ENCODE assay signal across 23 cellular contexts in the genomic region with DNA sequence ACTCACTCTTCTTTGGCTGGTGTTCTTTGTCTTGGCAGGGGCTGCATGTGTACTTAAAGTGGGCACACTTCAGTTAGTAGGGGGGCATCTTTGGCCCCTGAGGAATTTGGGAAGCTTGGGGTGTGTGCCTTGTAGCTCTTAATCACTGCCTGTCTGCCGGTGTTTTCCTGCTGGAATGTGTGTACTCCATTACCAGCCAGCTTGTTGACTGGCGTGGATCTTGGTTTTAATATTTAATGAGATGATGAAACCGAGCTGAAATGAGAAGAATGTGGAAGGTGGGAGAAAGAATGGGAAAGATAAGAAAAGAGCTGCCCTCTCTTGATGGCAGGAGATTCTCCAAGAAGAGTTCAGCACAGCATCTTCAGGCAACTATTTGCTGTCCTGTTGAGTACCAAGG.
DNase-seq lines count a peak whose midpoint lies in the region; ATAC-seq and TF ChIP-seq lines count a peak whose summit lies in the region.
"Had no signal": no experiment of that assay in that cellular context is flagged by ENCODE, and none has a peak within 500 bp of the region (broad histone marks: within the 10 kb centered on the region; RNA-seq: fewer than 3 reads in every experiment).

No MANE protein-coding gene starts in this region.

- H3K27me3 Mint-ChIP-seq in activated CD4-positive, alpha-beta T cell treated with anti-CD3 and anti-CD28 coated beads, Interleukin-2, amount 10 ng/mL, durations not matched to agents 24 days and 14 days = no peaks in the 10 kb centered on the region
- no peaks in the 10 kb centered on the region for H3K27me3 Mint-ChIP-seq in endodermal cell (ENCODE audit: insufficient read depth)
- H3K27me3 Mint-ChIP-seq: activated CD4-positive, alpha-beta T cell treated with anti-CD3 and anti-CD28 coated beads, Interleukin-2, amount 10 ng/mL, durations not matched to agents 7 days and 5 days; CD4-positive, alpha-beta memory T cell; IgD-negative memory B cell; stimulated activated naive CD8-positive, alpha-beta T cell treated with anti-CD3 and anti-CD28 coated beads, Interleukin-15, Interleukin-2, amounts not matched to agents 100 ng/mL and 50 ng/mL, for 24 hours had no signal

- H3K27ac Mint-ChIP-seq in activated CD4-positive, alpha-beta T cell treated with anti-CD3 and anti-CD28 coated beads, Interleukin-2, amount 10 ng/mL, durations not matched to agents 24 days and 14 days = no peak overlapping the region
- no peak overlapping the region for H3K27ac Mint-ChIP-seq in endodermal cell
- H3K27ac Mint-ChIP-seq: activated CD4-positive, alpha-beta T cell treated with anti-CD3 and anti-CD28 coated beads, Interleukin-2, amount 10 ng/mL, durations not matched to agents 7 days and 5 days; CD4-positive, alpha-beta memory T cell; IgD-negative memory B cell; mesothelial cell of epicardium; stimulated activated naive CD8-positive, alpha-beta T cell treated with anti-CD3 and anti-CD28 coated beads, Interleukin-15, Interleukin-2, amounts not matched to agents 100 ng/mL and 50 ng/mL, for 24 hours had no signal

- intact Hi-C loops in activated CD4-positive, alpha-beta T cell treated with anti-CD3 and anti-CD28 coated beads, Interleukin-2, amount 10 ng/mL, durations not matched to agents 24 days and 14 days (cut with micrococcal nuclease) = no loop called here

- 69 to 89% methylated on average over 3 of the region's 3 CpGs for WGBS in endodermal cell (ENCODE audit: insufficient coverage in 1 of 2, insufficient read length in 1 of 2), 2 experiments

- TF ChIP-seq CTCF in endodermal cell (conservative IDR thresholded peaks at IDR 0.05) (no peak), retinal pigment epithelial cell (conservative IDR thresholded peaks at IDR 0.05; ENCODE audit: low read depth, low read length) (no peak)

- H3K9me3 ChIP-seq in endodermal cell (ENCODE audit: control insufficient read depth, low read length) = no peaks in the 10 kb centered on the region
- H3K9me3 ChIP-seq: esophagus muscularis mucosa, upper lobe of right lung had no signal

- H3K27ac ChIP-seq in endodermal cell (ENCODE audit: low read depth, low read length) = no peak overlapping the region
- H3K27ac ChIP-seq: esophagus muscularis mucosa, PC-9, upper lobe of right lung had no signal

- no peak overlapping the region for H3K4me3 Mint-ChIP-seq in activated CD4-positive, alpha-beta T cell treated with anti-CD3 and anti-CD28 coated beads, Interleukin-2, amount 10 ng/mL, durations not matched to agents 24 days and 14 days
- no peak overlapping the region for H3K4me3 Mint-ChIP-seq in endodermal cell
- H3K4me3 Mint-ChIP-seq: activated CD4-positive, alpha-beta T cell treated with anti-CD3 and anti-CD28 coated beads, Interleukin-2, amount 10 ng/mL, durations not matched to agents 7 days and 5 days; brain; CD4-positive, alpha-beta memory T cell; IgD-negative memory B cell; mesothelial cell of epicardium; stimulated activated naive CD8-positive, alpha-beta T cell treated with anti-CD3 and anti-CD28 coated beads, Interleukin-15, Interleukin-2, amounts not matched to agents 100 ng/mL and 50 ng/mL, for 24 hours had no signal

- H3K9ac ChIP-seq in endodermal cell (ENCODE audit: extremely low read depth, low read length, poor library complexity, severe bottlenecking) = no peak overlapping the region

- H3K4me3 ChIP-seq in endodermal cell (ENCODE audit: low read length) (no peak overlapping the region), retinal pigment epithelial cell (ENCODE audit: low read length) (no peak overlapping the region)
- H3K4me3 ChIP-seq: esophagus muscularis mucosa, PC-9, upper lobe of right lung had no signal

- no peak for ATAC-seq in GM18517 (IDR thresholded peaks at IDR 0.05; ENCODE audit: unreplicated experiment)
- ATAC-seq: upper lobe of right lung had no signal

- H3K36me3 ChIP-seq in endodermal cell (ENCODE audit: control insufficient read depth, insufficient read depth, low read length) = no peaks in the 10 kb centered on the region
- H3K36me3 ChIP-seq: esophagus muscularis mucosa, upper lobe of right lung had no signal

- peak; percentile 40 for DNase-seq in activated CD4-positive, alpha-beta T cell treated with anti-CD3 and anti-CD28 coated beads, Interleukin-2, amount 10 ng/mL, durations not matched to agents 24 days and 14 days
- DNase-seq in activated CD4-positive, alpha-beta T cell treated with anti-CD3 and anti-CD28 coated beads, Interleukin-2, amount 50 U/mL, for 1 hour = no peak
- DNase-seq in NCI-H460 (ENCODE audit: extremely low read depth, low read depth) = peak; percentile 74
- peak; percentile 27 for DNase-seq in endodermal cell
- DNase-seq in retinal pigment epithelial cell (ENCODE audit: low read depth) = peak; percentile 47
- DNase-seq in HPDE6-E6E7 (ENCODE audit: extremely low spot score) = no peak
- DNase-seq in medulla oblongata (ENCODE audit: extremely low spot score) = no peak
- DNase-seq: activated CD4-positive, alpha-beta T cell treated with anti-CD3 and anti-CD28 coated beads, Interleukin-2, amount 10 ng/mL, durations not matched to agents 7 days and 5 days; activated naive CD4-positive, alpha-beta T cell treated with anti-CD3 and anti-CD28 coated beads, Interleukin-2, amount 50 U/mL, for 16 hours; CD4-positive, alpha-beta memory T cell; kidney; NCI-H187 treated with DMSO at 0.1 percent for 48 hours; NCI-H510A treated with DMSO at 0.1 percent for 48 hours; PC-9; retina; stimulated activated CD4-positive, alpha-beta T cell treated with anti-CD3 and anti-CD28 coated beads, Interleukin-15, amount 100 ng/mL, for 24 hours; upper lobe of right lung had no signal

- peaks cover 5% of the 10 kb centered on the region for H3K4me1 ChIP-seq in endodermal cell (ENCODE audit: control insufficient read depth, insufficient read depth, low read length)
- H3K4me1 ChIP-seq: esophagus muscularis mucosa, upper lobe of right lung had no signal

- no peaks in the 10 kb centered on the region for H3K27me3 ChIP-seq in endodermal cell (ENCODE audit: control insufficient read depth, insufficient read depth, low read length, poor library complexity, severe bottlenecking)
- H3K27me3 ChIP-seq: esophagus muscularis mucosa, upper lobe of right lung had no signal

- peaks cover 43% of the 10 kb centered on the region for H3K36me3 Mint-ChIP-seq in activated CD4-positive, alpha-beta T cell treated with anti-CD3 and anti-CD28 coated beads, Interleukin-2, amount 10 ng/mL, durations not matched to agents 24 days and 14 days (ENCODE audit: low read depth)
- H3K36me3 Mint-ChIP-seq in endodermal cell (ENCODE audit: low read depth) = no peaks in the 10 kb centered on the region
- H3K36me3 Mint-ChIP-seq: brain, mesothelial cell of epicardium had no signal

- no peaks in the 10 kb centered on the region for H3K9me3 Mint-ChIP-seq in activated CD4-positive, alpha-beta T cell treated with anti-CD3 and anti-CD28 coated beads, Interleukin-2, amount 10 ng/mL, durations not matched to agents 24 days and 14 days
- no peaks in the 10 kb centered on the region for H3K9me3 Mint-ChIP-seq in endodermal cell
- H3K9me3 Mint-ChIP-seq: activated CD4-positive, alpha-beta T cell treated with anti-CD3 and anti-CD28 coated beads, Interleukin-2, amount 10 ng/mL, durations not matched to agents 7 days and 5 days; IgD-negative memory B cell; mesothelial cell of epicardium; stimulated activated naive CD8-positive, alpha-beta T cell treated with anti-CD3 and anti-CD28 coated beads, Interleukin-15, Interleukin-2, amounts not matched to agents 100 ng/mL and 50 ng/mL, for 24 hours had no signal

- peaks cover 8% of the 10 kb centered on the region for H3K4me1 Mint-ChIP-seq in activated CD4-positive, alpha-beta T cell treated with anti-CD3 and anti-CD28 coated beads, Interleukin-2, amount 10 ng/mL, durations not matched to agents 24 days and 14 days
- peaks cover 43% of the 10 kb centered on the region for H3K4me1 Mint-ChIP-seq in endodermal cell

Comparison
In these comparisons a context has a peak if more than half of its experiments do, and no peak if none do; other contexts are left out.
1. DNase-seq: peak in activated CD4-positive, alpha-beta T cell treated with anti-CD3 and anti-CD28 coated beads, Interleukin-2, amount 10 ng/mL, durations not matched to agents 24 days and 14 days (single experiment), NCI-H460 (single experiment), endodermal cell (single experiment) and retinal pigment epithelial cell (single experiment); none in activated CD4-positive, alpha-beta T cell treated with anti-CD3 and anti-CD28 coated beads, Interleukin-2, amount 50 U/mL, for 1 hour (single experiment), HPDE6-E6E7 (single experiment) and medulla oblongata (single experiment).